Comparison of ENCODE assay signal across 9 cellular contexts in genomic region chr17:82238562-82239201, GRCh38. TPM values are rescaled to one million over a fixed set of nuclear protein-coding genes. Genes with fewer than 3 reads are reported as not detected.
DNase-seq lines count a peak whose midpoint lies in the region; ATAC-seq, FAIRE-seq and TF ChIP-seq lines count a peak whose summit lies in the region.
"Had no signal": no experiment of that assay in that cellular context is flagged by ENCODE, and none has a peak within 500 bp of the region (broad histone marks: within the 10 kb centered on the region; RNA-seq: fewer than 3 reads in every experiment).

No MANE protein-coding gene starts in this region.

- peaks cover 20% of the 10 kb centered on the region for H3K36me3 Mint-ChIP-seq in T-helper 2 cell treated with Interferon-gamma antibody and Interleukin-4, amounts not matched to agents 5 μg/mL and 100 μg/mL, for 36 hours (ENCODE audit: low read depth)

- peak overlapping the region; percentile 35 to 62 for H3K27ac ChIP-seq in ascending aorta
- H3K27ac ChIP-seq in kidney (ENCODE audit: low read depth in 2 of 2, low read length in 2 of 2), result peak overlapping the region; percentile 13 to 67

- no peaks in the 10 kb centered on the region for H3K27me3 ChIP-seq in ascending aorta

- FAIRE-seq in kidney (lab: Jason Lieb, UNC), result no peak
- FAIRE-seq: A204.1 had no signal

- H3K36me3 ChIP-seq in ascending aorta (peaks cover 36 to 38% of the 10 kb centered on the region in 2 donors), kidney (ENCODE audit: control insufficient read depth in 1 of 2, insufficient read depth in 2 of 2, low read length in 2 of 2) (peaks cover 6 to 11% of the 10 kb centered on the region in 2 donors)

- H3K4me3 ChIP-seq in ascending aorta (no peak overlapping the region), kidney (ENCODE audit: low read length in 2 of 2) (no peak overlapping the region)

- DNase-seq in DMS79 treated with DMSO at 0.1 percent for 48 hours (lab: John Stamatoyannopoulos, UW) (peak; percentile 21), DMS79 (lab: John Stamatoyannopoulos, UW) (no peak), ascending aorta (ENCODE audit: low spot score in 2 of 2) (peak in 1 of 2 donors; percentile 85), kidney (peak; percentile 92)
- DNase-seq in T-helper 2 cell treated with Interferon-gamma antibody and Interleukin-4, amounts not matched to agents 5 μg/mL and 100 μg/mL, for 36 hours (ENCODE audit: low spot score), result peak; percentile 71
- DNase-seq in stimulated activated CD4-positive, alpha-beta T cell treated with anti-CD3 and anti-CD28 coated beads, Interleukin-1b, Interleukin-23, amount 100 ng/mL, for 48 hours, result peak; percentile 74

- no peaks in the 10 kb centered on the region for H3K9me3 Mint-ChIP-seq in T-helper 2 cell treated with Interferon-gamma antibody and Interleukin-4, amounts not matched to agents 5 μg/mL and 100 μg/mL, for 36 hours

- H3K27ac Mint-ChIP-seq in T-helper 2 cell treated with Interferon-gamma antibody and Interleukin-4, amounts not matched to agents 5 μg/mL and 100 μg/mL, for 36 hours, result peak overlapping the region; percentile 77

- H3K9ac ChIP-seq in kidney (ENCODE audit: low read length in 2 of 2), result no peak overlapping the region

- no peaks in the 10 kb centered on the region for H3K27me3 Mint-ChIP-seq in T-helper 2 cell treated with Interferon-gamma antibody and Interleukin-4, amounts not matched to agents 5 μg/mL and 100 μg/mL, for 36 hours (ENCODE audit: low read depth)

- intact Hi-C loops in ascending aorta (cut with DNase I) (no loop called here), kidney (cut with DNase I) (loop anchor here (10.0 kb wide), 1 partner anchor 86 kb away; no protein-coding TSS in a partner anchor)

- no peak for TF ChIP-seq CTCF in ascending aorta (IDR thresholded peaks at IDR 0.05)
- no peak for TF ChIP-seq CTCF in kidney (IDR thresholded peaks at IDR 0.05; ENCODE audit: borderline replicate concordance, extremely low read depth, insufficient read depth)

- H3K4me3 Mint-ChIP-seq in T-helper 2 cell treated with Interferon-gamma antibody and Interleukin-4, amounts not matched to agents 5 μg/mL and 100 μg/mL, for 36 hours, result peak overlapping the region; percentile 76

- no peak for ATAC-seq in GM21528 (IDR thresholded peaks at IDR 0.05; ENCODE audit: low FRiP score, unreplicated experiment)
- ATAC-seq in GM19023 (IDR thresholded peaks at IDR 0.05; ENCODE audit: unreplicated experiment), result no peak

- H3K4me1 ChIP-seq in ascending aorta, result peaks cover 47 to 55% of the 10 kb centered on the region in 2 donors
- H3K4me1 ChIP-seq in kidney (ENCODE audit: control insufficient read depth in 1 of 2, insufficient read depth in 1 of 2, low read depth in 1 of 2, low read length in 2 of 2), result peaks cover 49 to 77% of the 10 kb centered on the region in 2 donors

- H3K4me1 Mint-ChIP-seq in T-helper 2 cell treated with Interferon-gamma antibody and Interleukin-4, amounts not matched to agents 5 μg/mL and 100 μg/mL, for 36 hours (ENCODE audit: low read depth), result peaks cover 25% of the 10 kb centered on the region

- no peaks in the 10 kb centered on the region for H3K9me3 ChIP-seq in ascending aorta
- H3K9me3 ChIP-seq in kidney (ENCODE audit: control insufficient read depth in 1 of 2, low read length in 2 of 2), result no peaks in the 10 kb centered on the region

RNA-seq across cellular contexts. Expression of gene SLC16A3, which starts 9.8 kb away (rescaled TPM):
- total RNA-seq in ascending aorta, result 253 TPM
- 85.7 TPM for total RNA-seq in kidney
- polyA plus RNA-seq in kidney (ENCODE audit: insufficient read depth, low read depth, low replicate concordance), result 28.8 TPM

RNA-seq across cellular contexts. Expression of gene CCDC57, which starts 26.0 kb away (rescaled TPM):
- total RNA-seq in ascending aorta (12.8 TPM), kidney (79.4 TPM)
- polyA plus RNA-seq in kidney (ENCODE audit: insufficient read depth, low read depth, low replicate concordance), result 46.7 TPM

RNA-seq across cellular contexts. Expression of gene CSNK1D, which starts 34.8 kb away (rescaled TPM):
- total RNA-seq in ascending aorta (86.8 TPM), kidney (160 TPM)
- polyA plus RNA-seq in kidney (ENCODE audit: insufficient read depth, low read depth, low replicate concordance), result 69.7 TPM
